In the genomic region with DNA sequence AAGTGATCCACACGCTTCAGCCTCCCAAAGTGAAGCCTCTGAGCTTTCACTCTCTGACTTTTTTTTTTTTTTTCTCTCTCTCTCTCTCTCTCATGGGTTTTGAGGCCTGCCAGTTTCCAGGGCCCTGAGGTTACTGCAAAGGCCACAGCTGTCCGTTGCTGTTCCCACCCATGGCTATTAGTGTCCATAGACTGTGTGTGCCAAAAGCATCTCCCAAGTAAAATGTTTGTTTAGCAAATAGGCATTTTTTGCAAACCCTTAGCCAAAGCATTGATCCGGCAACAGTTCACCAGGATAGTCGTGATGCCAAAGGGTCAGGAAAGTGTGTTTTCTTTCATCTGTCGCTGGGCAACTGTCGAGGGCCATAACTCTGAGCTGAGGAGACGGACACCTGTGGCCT, we compare ENCODE assay signal across 21 cellular contexts.
"Had no signal": no experiment of that assay in that cellular context is flagged by ENCODE, and none has a peak within 500 bp of the region (broad histone marks: within the 10 kb centered on the region; RNA-seq: fewer than 3 reads in every experiment).

No MANE protein-coding gene starts in this region.

- ATAC-seq: activated CD4-positive, CD25-positive, alpha-beta regulatory T cell treated with anti-CD3 and anti-CD28 coated beads, Interleukin-2, amount 50 U/mL, for 24 hours; body of pancreas; foreskin keratinocyte; left lung; natural killer cell had no signal

- H3K27me3 ChIP-seq: body of pancreas, dorsolateral prefrontal cortex, foreskin keratinocyte, left lung, neutrophil, transverse colon, vagina had no signal

- H3K4me1 Mint-ChIP-seq: memory B cell, natural killer cell had no signal

- H3K9me3 Mint-ChIP-seq: activated naive CD4-positive, alpha-beta T cell treated with anti-CD3 and anti-CD28 coated beads for 36 hours; activated T-helper 2 cell treated with anti-CD3 and anti-CD28 coated beads, Interferon-gamma antibody, Interleukin-2, Interleukin-4, amounts not matched to agents 10 μg/mL and 5 μg/mL and 100 μg/mL, durations not matched to agents 14 hours and 24 hours and 36 hours; memory B cell; natural killer cell; stimulated activated naive CD8-positive, alpha-beta T cell treated with anti-CD3 and anti-CD28 coated beads, Interleukin-15, Interleukin-2, amounts not matched to agents 100 ng/mL and 50 ng/mL, for 24 hours; T-helper 1 cell treated with Interleukin-12 subunit alpha and Interleukin-12 subunit beta and Interleukin-4 antibody, amounts not matched to agents 30 μg/mL and 1 μg/mL, for 36 hours had no signal

- H3K4me3 Mint-ChIP-seq: activated naive CD4-positive, alpha-beta T cell treated with anti-CD3 and anti-CD28 coated beads for 36 hours; memory B cell; natural killer cell; stimulated activated naive CD8-positive, alpha-beta T cell treated with anti-CD3 and anti-CD28 coated beads, Interleukin-15, Interleukin-2, amounts not matched to agents 100 ng/mL and 50 ng/mL, for 24 hours; T-helper 1 cell treated with Interleukin-12 subunit alpha and Interleukin-12 subunit beta and Interleukin-4 antibody, amounts not matched to agents 30 μg/mL and 1 μg/mL, for 36 hours had no signal

- H3K36me3 Mint-ChIP-seq: memory B cell had no signal

- H3K9me3 ChIP-seq: body of pancreas, left lung, neutrophil, transverse colon, vagina had no signal

- H3K27me3 Mint-ChIP-seq: stimulated activated naive CD8-positive, alpha-beta T cell treated with anti-CD3 and anti-CD28 coated beads, Interleukin-15, Interleukin-2, amounts not matched to agents 100 ng/mL and 50 ng/mL, for 24 hours had no signal

- H3K4me3 ChIP-seq: body of pancreas, dorsolateral prefrontal cortex, left lung, skin epidermis, transverse colon, vagina had no signal

- H3K27ac ChIP-seq: body of pancreas, epithelial cell of prostate, foreskin keratinocyte, left lung, neutrophil, skin epidermis, transverse colon, vagina had no signal

- H3K4me1 ChIP-seq: body of pancreas, foreskin keratinocyte, left lung, transverse colon, vagina had no signal

- H3K36me3 ChIP-seq: neutrophil, transverse colon had no signal

- DNase-seq: activated naive CD4-positive, alpha-beta T cell treated with anti-CD3 and anti-CD28 coated beads for 36 hours; activated T-cell treated with anti-CD3 and anti-CD28 coated beads for 4 hours; body of pancreas; caudate nucleus; dorsolateral prefrontal cortex; foreskin keratinocyte; hypothalamus; islet precursor cell; left lung; natural killer cell; retina; transverse colon had no signal

- H3K27ac Mint-ChIP-seq: activated naive CD4-positive, alpha-beta T cell treated with anti-CD3 and anti-CD28 coated beads for 36 hours; memory B cell; natural killer cell; stimulated activated naive CD8-positive, alpha-beta T cell treated with anti-CD3 and anti-CD28 coated beads, Interleukin-15, Interleukin-2, amounts not matched to agents 100 ng/mL and 50 ng/mL, for 24 hours; T-helper 1 cell treated with Interleukin-12 subunit alpha and Interleukin-12 subunit beta and Interleukin-4 antibody, amounts not matched to agents 30 μg/mL and 1 μg/mL, for 36 hours had no signal
